ENCODE assay signal across 18 cellular contexts in the genomic region with DNA sequence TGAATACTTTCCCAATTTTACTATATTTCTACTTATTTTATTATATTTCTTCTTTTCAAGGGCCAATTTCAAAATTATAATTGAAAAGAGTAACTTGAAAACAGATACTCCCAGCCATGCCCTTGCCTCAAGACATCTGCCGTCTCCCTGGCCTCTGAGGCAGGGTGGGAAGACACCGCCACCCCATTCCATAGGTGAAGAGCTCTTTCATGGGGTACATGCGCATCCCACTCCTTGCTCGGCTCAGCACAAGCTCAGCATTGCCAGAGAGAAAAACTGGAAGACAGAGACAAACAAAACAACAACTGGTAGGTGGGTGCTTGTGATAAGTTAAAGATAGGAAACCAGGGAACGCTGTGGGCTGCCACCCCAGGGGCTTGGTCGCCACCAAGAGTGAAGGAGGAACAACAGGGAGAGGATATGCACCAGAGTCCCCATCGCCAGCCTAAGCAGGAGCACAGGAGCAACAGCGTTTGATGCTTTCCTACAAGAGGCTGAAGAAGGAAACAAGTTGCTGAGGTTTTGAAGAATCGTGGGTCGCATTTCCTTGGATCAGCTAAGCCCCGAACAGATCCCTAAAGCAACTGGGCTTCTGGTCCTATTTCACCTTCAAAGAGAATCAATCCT. TPM values are rescaled to one million over a fixed set of nuclear protein-coding genes. Genes with fewer than 3 reads are reported as not detected.
DNase-seq lines count a peak whose midpoint lies in the region; ATAC-seq and TF ChIP-seq lines count a peak whose summit lies in the region.
"Had no signal": no experiment of that assay in that cellular context is flagged by ENCODE, and none has a peak within 500 bp of the region (broad histone marks: within the 10 kb centered on the region; RNA-seq: fewer than 3 reads in every experiment).

No MANE protein-coding gene starts in this region.

- H3K9me3 ChIP-seq in H9 (ENCODE audit: control insufficient read depth, low read depth, low read length) (no peaks in the 10 kb centered on the region), T-helper 17 cell (ENCODE audit: control insufficient read depth, low read length, poor library complexity, severe bottlenecking) (no peaks in the 10 kb centered on the region)

- H3K27ac Mint-ChIP-seq in H9 (peak overlapping the region; percentile 24 to 36 (median 30); a peak in 3 of 7 replicates), T-helper 17 cell (peak overlapping the region; percentile 69), memory B cell (peak overlapping the region; percentile 86)

- H3K36me3 Mint-ChIP-seq in H9 (ENCODE audit: insufficient read depth in 1 of 3, low read depth in 3 of 3) (no peaks in the 10 kb centered on the region), T-helper 17 cell (ENCODE audit: low read depth) (peaks cover 2% of the 10 kb centered on the region), memory B cell (peaks cover 22% of the 10 kb centered on the region)

- H3K4me1 Mint-ChIP-seq in H9, result peaks cover 12 to 17% of the 10 kb centered on the region in 2 experiments
- peaks cover 18% of the 10 kb centered on the region for H3K4me1 Mint-ChIP-seq in T-helper 17 cell
- H3K4me1 Mint-ChIP-seq in memory B cell, result peaks cover 50% of the 10 kb centered on the region

- H3K14ac ChIP-seq in H9 (ENCODE audit: insufficient read depth, low read length), result no peak overlapping the region; the same call in 1 of the 2 replicates

- no peak overlapping the region for H2BK12ac ChIP-seq in H9 (ENCODE audit: insufficient read length, low read depth, low read length)

- no peak overlapping the region for H2BK5ac ChIP-seq in H9 (ENCODE audit: insufficient read length, low read length)

- H4K20me1 ChIP-seq in H9 (ENCODE audit: control insufficient read depth, insufficient read depth, insufficient read length), result no peaks in the 10 kb centered on the region

- no peak for DNase-seq in H9
- DNase-seq in T-helper 17 cell, result no peak
- DNase-seq in memory B cell (ENCODE audit: low spot score in 2 of 2), result no peak
- DNase-seq in T-helper 9 cell, result no peak
- DNase-seq: ACHN; AML-193; DMS79 treated with DMSO at 0.1 percent for 48 hours; NCI-H1105; NCI-H2081; NCI-H2171 treated with DMSO at 0.1 percent for 48 hours; NCI-H446 treated with DMSO at 0.1 percent for 48 hours; NCI-H69; NK-92 treated with Interleukin-12 subunit alpha and Interleukin-12 subunit beta, amount 100 ng/mL, for 24 hours; Right ventricle myocardium superior had no signal

- no peak overlapping the region for H4K8ac ChIP-seq in H9 (replicated peaks; ENCODE audit: insufficient read length, low read depth, low read length)

- no peak overlapping the region for H3K23ac ChIP-seq in H9 (ENCODE audit: insufficient read length, low read depth, low read length)

- peaks cover 5% of the 10 kb centered on the region; the same call in 1 of the 2 replicates for H3K4me1 ChIP-seq in H9 (ENCODE audit: insufficient read depth, low read length)

- H3K4ac ChIP-seq in H9 (ENCODE audit: low read depth, low read length), result no peak overlapping the region

- H3K4me2 ChIP-seq in H9 (ENCODE audit: insufficient read depth, insufficient read length, low read length), result no peak overlapping the region

- no CpG with 5 or more reads among the region's 11 CpGs for WGBS in H9 (ENCODE audit: extremely low coverage, insufficient read length, low lambda C conversion rate)

- no peaks in the 10 kb centered on the region for H3K9me3 Mint-ChIP-seq in H9
- H3K9me3 Mint-ChIP-seq in memory B cell, result peaks cover 7% of the 10 kb centered on the region

- no peak overlapping the region for H4K91ac ChIP-seq in H9 (ENCODE audit: insufficient read length, low read depth, low read length)

- H2AK5ac ChIP-seq in H9 (ENCODE audit: insufficient read length, low read length), result no peak overlapping the region

- no peak overlapping the region for H2AFZ ChIP-seq in H9 (ENCODE audit: low read length)

- H3K18ac ChIP-seq in H9 (ENCODE audit: insufficient read length, low read depth, low read length), result no peak overlapping the region

- H3K79me2 ChIP-seq in H9 (ENCODE audit: insufficient read depth, low read length), result no peaks in the 10 kb centered on the region

- H3K56ac ChIP-seq in H9 (ENCODE audit: insufficient read length, low read depth, low read length), result no peak overlapping the region

- no peak overlapping the region for H3K9ac ChIP-seq in H9 (ENCODE audit: extremely low read depth, insufficient read length, low read length)

- H2BK15ac ChIP-seq in H9 (ENCODE audit: low read depth, low read length), result no peak overlapping the region

- H3K79me1 ChIP-seq in H9 (ENCODE audit: insufficient read depth, low read depth, low read length, poor library complexity, severe bottlenecking), result no peaks in the 10 kb centered on the region

- H3K27me3 Mint-ChIP-seq in H9 (ENCODE audit: low read depth) (no peaks in the 10 kb centered on the region), T-helper 17 cell (no peaks in the 10 kb centered on the region), memory B cell (no peaks in the 10 kb centered on the region)

- no peak overlapping the region for H3T11ph ChIP-seq in H9 (ENCODE audit: low read length)

- H3K4me3 Mint-ChIP-seq in H9 (no peak overlapping the region; a peak in 1 of 5 replicates), T-helper 17 cell (no peak overlapping the region), memory B cell (peak overlapping the region; percentile 28)

- no peak overlapping the region for H2BK120ac ChIP-seq in H9 (ENCODE audit: low read depth, low read length, poor library complexity, severe bottlenecking)

- ATAC-seq in T-helper 17 cell (no peak), memory B cell (ENCODE audit: low read depth) (no peak), GM18520 (IDR thresholded peaks at IDR 0.05; ENCODE audit: unreplicated experiment) (no peak), GM18861 (IDR thresholded peaks at IDR 0.05; ENCODE audit: unreplicated experiment) (no peak), HG03565 (IDR thresholded peaks at IDR 0.05; ENCODE audit: unreplicated experiment) (no peak)

- no peak overlapping the region for H4K5ac ChIP-seq in H9 (ENCODE audit: insufficient read length, low read depth, low read length)

- H3K27ac ChIP-seq in H9 (ENCODE audit: insufficient read length, low read depth, low read length), result no peak overlapping the region

- H3K23me2 ChIP-seq in H9 (ENCODE audit: insufficient read length, low read depth, low read length, poor library complexity, severe bottlenecking), result no peaks in the 10 kb centered on the region

- TF ChIP-seq CTCF in H9 (conservative IDR thresholded peaks at IDR 0.05), result no peak

- no peak overlapping the region for H2BK20ac ChIP-seq in H9 (ENCODE audit: low read depth, low read length, poor library complexity, severe bottlenecking)

- no peaks in the 10 kb centered on the region for H3K27me3 ChIP-seq in H9 (ENCODE audit: insufficient read depth, low read length)

RNA-seq across cellular contexts. Expression of gene TMEM154, which starts 11.3 kb away (rescaled TPM):
- 0.77 and 1.7 TPM in 2 replicates for total RNA-seq in H9 (2021)
- 10 to 100 TPM; 25.1 to 25.2 TPM for total RNA-seq in T-helper 17 cell
- total RNA-seq: G401 had no signal

Comparison
In these comparisons a context has a peak if more than half of its experiments do, and no peak if none do; other contexts are left out.
1. H3K27ac Mint-ChIP-seq: peak in every context shown above with its lines; median percentile 86 in memory B cell; 69 in T-helper 17 cell; 30 in H9.